Comparison of ENCODE assay signal across 1 cellular context in genomic region chr6:112956696-112957525, GRCh38.
TF ChIP-seq lines count a peak whose summit lies in the region.

No MANE protein-coding gene starts in this region.

TF ChIP-seq in HEK293, 187 proteins besides CTCF, POLR2A, EP300 and RAD21 (continued from another document):
- TF ChIP-seq, protein P1, sequence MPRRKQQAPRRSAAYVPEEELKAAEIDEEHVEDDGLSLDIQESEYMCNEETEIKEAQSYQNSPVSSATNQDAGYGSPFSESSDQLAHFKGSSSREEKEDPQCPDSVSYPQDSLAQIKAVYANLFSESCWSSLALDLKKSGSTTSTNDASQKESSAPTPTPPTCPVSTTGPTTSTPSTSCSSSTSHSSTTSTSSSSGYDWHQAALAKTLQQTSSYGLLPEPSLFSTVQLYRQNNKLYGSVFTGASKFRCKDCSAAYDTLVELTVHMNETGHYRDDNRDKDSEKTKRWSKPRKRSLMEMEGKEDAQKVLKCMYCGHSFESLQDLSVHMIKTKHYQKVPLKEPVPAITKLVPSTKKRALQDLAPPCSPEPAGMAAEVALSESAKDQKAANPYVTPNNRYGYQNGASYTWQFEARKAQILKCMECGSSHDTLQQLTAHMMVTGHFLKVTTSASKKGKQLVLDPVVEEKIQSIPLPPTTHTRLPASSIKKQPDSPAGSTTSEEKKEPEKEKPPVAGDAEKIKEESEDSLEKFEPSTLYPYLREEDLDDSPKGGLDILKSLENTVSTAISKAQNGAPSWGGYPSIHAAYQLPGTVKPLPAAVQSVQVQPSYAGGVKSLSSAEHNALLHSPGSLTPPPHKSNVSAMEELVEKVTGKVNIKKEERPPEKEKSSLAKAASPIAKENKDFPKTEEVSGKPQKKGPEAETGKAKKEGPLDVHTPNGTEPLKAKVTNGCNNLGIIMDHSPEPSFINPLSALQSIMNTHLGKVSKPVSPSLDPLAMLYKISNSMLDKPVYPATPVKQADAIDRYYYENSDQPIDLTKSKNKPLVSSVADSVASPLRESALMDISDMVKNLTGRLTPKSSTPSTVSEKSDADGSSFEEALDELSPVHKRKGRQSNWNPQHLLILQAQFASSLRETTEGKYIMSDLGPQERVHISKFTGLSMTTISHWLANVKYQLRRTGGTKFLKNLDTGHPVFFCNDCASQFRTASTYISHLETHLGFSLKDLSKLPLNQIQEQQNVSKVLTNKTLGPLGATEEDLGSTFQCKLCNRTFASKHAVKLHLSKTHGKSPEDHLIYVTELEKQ (tag by site-specific recombination; IDR thresholded peaks at IDR 0.05; ENCODE audit: borderline replicate concordance) = peak; percentile 68; the same call in 1 of the 2 replicates
- TF ChIP-seq OSR2 (tag by site-specific recombination; IDR thresholded peaks at IDR 0.05) (peak; percentile 33; the same call in 1 of the 2 replicates), KLF7 (tag by site-specific recombination; IDR thresholded peaks at IDR 0.05; ENCODE audit: borderline replicate concordance) (no peak), ZEB2 (tag by site-specific recombination; IDR thresholded peaks at IDR 0.05) (peak; percentile 43), ZNF792 (tag by site-specific recombination; IDR thresholded peaks at IDR 0.05) (peak; percentile 99), ZNF324 (tag by site-specific recombination; IDR thresholded peaks at IDR 0.05) (no peak), ZBTB17 (tag by site-specific recombination; IDR thresholded peaks at IDR 0.05) (peak; percentile 55; the same call in 1 of the 2 replicates), ZNF366 (tag by site-specific recombination; conservative IDR thresholded peaks at IDR 0.05) (no peak), ZXDB (tag by site-specific recombination; IDR thresholded peaks at IDR 0.05) (peak; percentile 45; the same call in 1 of the 2 replicates), ZFHX2 (tag by site-specific recombination; conservative IDR thresholded peaks at IDR 0.05) (0 out of 2 replicates have a peak, but pooled peaks have one; percentile 23), ZNF692 (tag by site-specific recombination; IDR thresholded peaks at IDR 0.05) (0 out of 2 replicates have a peak, but pooled peaks have one; percentile 27), ZNF138 (tag by site-specific recombination; IDR thresholded peaks at IDR 0.05; ENCODE audit: borderline replicate concordance) (no peak), ZNF341 (tag by site-specific recombination; IDR thresholded peaks at IDR 0.05; ENCODE audit: low read depth) (no peak), ZNF140 (tag by site-specific recombination; IDR thresholded peaks at IDR 0.05) (no peak), ZBTB6 (tag by site-specific recombination; IDR thresholded peaks at IDR 0.05) (no peak), KLF16 (tag by site-specific recombination; IDR thresholded peaks at IDR 0.05) (no peak), ZNF585B (tag by site-specific recombination; IDR thresholded peaks at IDR 0.05) (no peak), ZNF843 (tag by site-specific recombination; IDR thresholded peaks at IDR 0.05) (peak; percentile 63), ZNF248 (tag by site-specific recombination; IDR thresholded peaks at IDR 0.05) (no peak), MZF1 (tag by site-specific recombination; IDR thresholded peaks at IDR 0.05; ENCODE audit: borderline replicate concordance) (peak; percentile 86), ZNF266 (tag by site-specific recombination; IDR thresholded peaks at IDR 0.05; ENCODE audit: low read depth) (no peak), YY2 (tag by site-specific recombination; IDR thresholded peaks at IDR 0.05) (no peak), PRDM6 (tag by site-specific recombination; IDR thresholded peaks at IDR 0.05) (peak; percentile 59)
- TF ChIP-seq, protein P2, sequence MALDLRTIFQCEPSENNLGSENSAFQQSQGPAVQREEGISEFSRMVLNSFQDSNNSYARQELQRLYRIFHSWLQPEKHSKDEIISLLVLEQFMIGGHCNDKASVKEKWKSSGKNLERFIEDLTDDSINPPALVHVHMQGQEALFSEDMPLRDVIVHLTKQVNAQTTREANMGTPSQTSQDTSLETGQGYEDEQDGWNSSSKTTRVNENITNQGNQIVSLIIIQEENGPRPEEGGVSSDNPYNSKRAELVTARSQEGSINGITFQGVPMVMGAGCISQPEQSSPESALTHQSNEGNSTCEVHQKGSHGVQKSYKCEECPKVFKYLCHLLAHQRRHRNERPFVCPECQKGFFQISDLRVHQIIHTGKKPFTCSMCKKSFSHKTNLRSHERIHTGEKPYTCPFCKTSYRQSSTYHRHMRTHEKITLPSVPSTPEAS (tag by site-specific recombination; IDR thresholded peaks at IDR 0.05) = no peak
- TF ChIP-seq, protein P3, sequence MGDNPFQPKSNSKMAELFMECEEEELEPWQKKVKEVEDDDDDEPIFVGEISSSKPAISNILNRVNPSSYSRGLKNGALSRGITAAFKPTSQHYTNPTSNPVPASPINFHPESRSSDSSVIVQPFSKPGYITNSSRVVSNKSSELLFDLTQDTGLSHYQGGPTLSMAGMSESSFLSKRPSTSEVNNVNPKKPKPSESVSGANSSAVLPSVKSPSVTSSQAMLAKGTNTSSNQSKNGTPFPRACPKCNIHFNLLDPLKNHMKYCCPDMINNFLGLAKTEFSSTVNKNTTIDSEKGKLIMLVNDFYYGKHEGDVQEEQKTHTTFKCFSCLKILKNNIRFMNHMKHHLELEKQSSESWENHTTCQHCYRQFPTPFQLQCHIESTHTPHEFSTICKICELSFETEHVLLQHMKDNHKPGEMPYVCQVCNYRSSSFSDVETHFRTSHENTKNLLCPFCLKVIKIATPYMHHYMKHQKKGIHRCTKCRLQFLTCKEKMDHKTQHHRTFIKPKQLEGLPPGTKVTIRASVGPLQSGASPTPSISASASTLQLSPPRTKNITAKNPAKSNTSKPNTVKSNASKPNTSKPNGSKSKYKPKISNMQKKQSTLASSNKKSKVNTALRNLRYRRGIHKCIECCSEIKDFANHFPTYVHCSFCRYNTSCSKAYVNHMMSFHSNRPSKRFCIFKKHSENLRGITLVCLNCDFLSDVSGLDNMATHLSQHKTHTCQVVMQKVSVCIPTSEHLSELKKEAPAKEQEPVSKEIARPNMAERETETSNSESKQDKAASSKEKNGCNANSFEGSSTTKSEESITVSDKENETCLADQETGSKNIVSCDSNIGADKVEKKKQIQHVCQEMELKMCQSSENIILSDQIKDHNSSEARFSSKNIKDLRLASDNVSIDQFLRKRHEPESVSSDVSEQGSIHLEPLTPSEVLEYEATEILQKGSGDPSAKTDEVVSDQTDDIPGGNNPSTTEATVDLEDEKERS (tag by site-specific recombination; IDR thresholded peaks at IDR 0.05) = no peak
- TF ChIP-seq, protein P4, sequence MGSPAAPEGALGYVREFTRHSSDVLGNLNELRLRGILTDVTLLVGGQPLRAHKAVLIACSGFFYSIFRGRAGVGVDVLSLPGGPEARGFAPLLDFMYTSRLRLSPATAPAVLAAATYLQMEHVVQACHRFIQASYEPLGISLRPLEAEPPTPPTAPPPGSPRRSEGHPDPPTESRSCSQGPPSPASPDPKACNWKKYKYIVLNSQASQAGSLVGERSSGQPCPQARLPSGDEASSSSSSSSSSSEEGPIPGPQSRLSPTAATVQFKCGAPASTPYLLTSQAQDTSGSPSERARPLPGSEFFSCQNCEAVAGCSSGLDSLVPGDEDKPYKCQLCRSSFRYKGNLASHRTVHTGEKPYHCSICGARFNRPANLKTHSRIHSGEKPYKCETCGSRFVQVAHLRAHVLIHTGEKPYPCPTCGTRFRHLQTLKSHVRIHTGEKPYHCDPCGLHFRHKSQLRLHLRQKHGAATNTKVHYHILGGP (tag by site-specific recombination; IDR thresholded peaks at IDR 0.05) = peak; percentile 97
- TF ChIP-seq, protein P5, sequence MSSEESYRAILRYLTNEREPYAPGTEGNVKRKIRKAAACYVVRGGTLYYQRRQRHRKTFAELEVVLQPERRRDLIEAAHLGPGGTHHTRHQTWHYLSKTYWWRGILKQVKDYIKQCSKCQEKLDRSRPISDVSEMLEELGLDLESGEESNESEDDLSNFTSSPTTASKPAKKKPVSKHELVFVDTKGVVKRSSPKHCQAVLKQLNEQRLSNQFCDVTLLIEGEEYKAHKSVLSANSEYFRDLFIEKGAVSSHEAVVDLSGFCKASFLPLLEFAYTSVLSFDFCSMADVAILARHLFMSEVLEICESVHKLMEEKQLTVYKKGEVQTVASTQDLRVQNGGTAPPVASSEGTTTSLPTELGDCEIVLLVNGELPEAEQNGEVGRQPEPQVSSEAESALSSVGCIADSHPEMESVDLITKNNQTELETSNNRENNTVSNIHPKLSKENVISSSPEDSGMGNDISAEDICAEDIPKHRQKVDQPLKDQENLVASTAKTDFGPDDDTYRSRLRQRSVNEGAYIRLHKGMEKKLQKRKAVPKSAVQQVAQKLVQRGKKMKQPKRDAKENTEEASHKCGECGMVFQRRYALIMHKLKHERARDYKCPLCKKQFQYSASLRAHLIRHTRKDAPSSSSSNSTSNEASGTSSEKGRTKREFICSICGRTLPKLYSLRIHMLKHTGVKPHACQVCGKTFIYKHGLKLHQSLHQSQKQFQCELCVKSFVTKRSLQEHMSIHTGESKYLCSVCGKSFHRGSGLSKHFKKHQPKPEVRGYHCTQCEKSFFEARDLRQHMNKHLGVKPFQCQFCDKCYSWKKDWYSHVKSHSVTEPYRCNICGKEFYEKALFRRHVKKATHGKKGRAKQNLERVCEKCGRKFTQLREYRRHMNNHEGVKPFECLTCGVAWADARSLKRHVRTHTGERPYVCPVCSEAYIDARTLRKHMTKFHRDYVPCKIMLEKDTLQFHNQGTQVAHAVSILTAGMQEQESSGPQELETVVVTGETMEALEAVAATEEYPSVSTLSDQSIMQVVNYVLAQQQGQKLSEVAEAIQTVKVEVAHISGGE (tag by site-specific recombination; conservative IDR thresholded peaks at IDR 0.05; ENCODE audit: low read depth) = no peak
- TF ChIP-seq, protein P6, sequence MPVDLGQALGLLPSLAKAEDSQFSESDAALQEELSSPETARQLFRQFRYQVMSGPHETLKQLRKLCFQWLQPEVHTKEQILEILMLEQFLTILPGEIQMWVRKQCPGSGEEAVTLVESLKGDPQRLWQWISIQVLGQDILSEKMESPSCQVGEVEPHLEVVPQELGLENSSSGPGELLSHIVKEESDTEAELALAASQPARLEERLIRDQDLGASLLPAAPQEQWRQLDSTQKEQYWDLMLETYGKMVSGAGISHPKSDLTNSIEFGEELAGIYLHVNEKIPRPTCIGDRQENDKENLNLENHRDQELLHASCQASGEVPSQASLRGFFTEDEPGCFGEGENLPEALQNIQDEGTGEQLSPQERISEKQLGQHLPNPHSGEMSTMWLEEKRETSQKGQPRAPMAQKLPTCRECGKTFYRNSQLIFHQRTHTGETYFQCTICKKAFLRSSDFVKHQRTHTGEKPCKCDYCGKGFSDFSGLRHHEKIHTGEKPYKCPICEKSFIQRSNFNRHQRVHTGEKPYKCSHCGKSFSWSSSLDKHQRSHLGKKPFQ (tag by site-specific recombination; IDR thresholded peaks at IDR 0.05) = peak; percentile 83
- TF ChIP-seq, protein P7, sequence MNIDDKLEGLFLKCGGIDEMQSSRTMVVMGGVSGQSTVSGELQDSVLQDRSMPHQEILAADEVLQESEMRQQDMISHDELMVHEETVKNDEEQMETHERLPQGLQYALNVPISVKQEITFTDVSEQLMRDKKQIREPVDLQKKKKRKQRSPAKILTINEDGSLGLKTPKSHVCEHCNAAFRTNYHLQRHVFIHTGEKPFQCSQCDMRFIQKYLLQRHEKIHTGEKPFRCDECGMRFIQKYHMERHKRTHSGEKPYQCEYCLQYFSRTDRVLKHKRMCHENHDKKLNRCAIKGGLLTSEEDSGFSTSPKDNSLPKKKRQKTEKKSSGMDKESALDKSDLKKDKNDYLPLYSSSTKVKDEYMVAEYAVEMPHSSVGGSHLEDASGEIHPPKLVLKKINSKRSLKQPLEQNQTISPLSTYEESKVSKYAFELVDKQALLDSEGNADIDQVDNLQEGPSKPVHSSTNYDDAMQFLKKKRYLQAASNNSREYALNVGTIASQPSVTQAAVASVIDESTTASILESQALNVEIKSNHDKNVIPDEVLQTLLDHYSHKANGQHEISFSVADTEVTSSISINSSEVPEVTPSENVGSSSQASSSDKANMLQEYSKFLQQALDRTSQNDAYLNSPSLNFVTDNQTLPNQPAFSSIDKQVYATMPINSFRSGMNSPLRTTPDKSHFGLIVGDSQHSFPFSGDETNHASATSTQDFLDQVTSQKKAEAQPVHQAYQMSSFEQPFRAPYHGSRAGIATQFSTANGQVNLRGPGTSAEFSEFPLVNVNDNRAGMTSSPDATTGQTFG (tag by site-specific recombination; IDR thresholded peaks at IDR 0.05; ENCODE audit: borderline replicate concordance) = no peak
